In genomic region chr3:46900007-46900292, GRCh38 we compare ENCODE assay signal across 19 cellular contexts. TPM values are rescaled to one million over a fixed set of nuclear protein-coding genes. Genes with fewer than 3 reads are reported as not detected.
DNase-seq lines count a peak whose midpoint lies in the region; ATAC-seq and TF ChIP-seq lines count a peak whose summit lies in the region.
"Had no signal": no experiment of that assay in that cellular context is flagged by ENCODE, and none has a peak within 500 bp of the region (broad histone marks: within the 10 kb centered on the region; RNA-seq: fewer than 3 reads in every experiment).

No MANE protein-coding gene starts in this region.

- ATAC-seq in psoas muscle (no peak), GM21390 (IDR thresholded peaks at IDR 0.05; ENCODE audit: unreplicated experiment) (no peak), GM21529 (IDR thresholded peaks at IDR 0.05; ENCODE audit: unreplicated experiment) (no peak)

- intact Hi-C loops in head of caudate nucleus (cut with DNase I) (no loop called here), psoas muscle (cut with DNase I) (no loop called here)

- H3K4me1 ChIP-seq in psoas muscle, result no peaks in the 10 kb centered on the region

- 52 to 78% (median 66%) methylated on average over 5 of the region's 5 CpGs for WGBS in psoas muscle, 3 donors

- H3K36me3 ChIP-seq in psoas muscle (ENCODE audit: insufficient read depth in 1 of 2, low read depth in 1 of 2), result no peaks in the 10 kb centered on the region
- H3K36me3 ChIP-seq: heart right ventricle, sigmoid colon had no signal

- H3K27ac ChIP-seq in psoas muscle, result no peak overlapping the region
- H3K27ac ChIP-seq: heart right ventricle, KMS-11, sigmoid colon, testis had no signal

- TF ChIP-seq CTCF in psoas muscle (IDR thresholded peaks at IDR 0.05), result no peak

- no peaks in the 10 kb centered on the region for H3K9me3 ChIP-seq in psoas muscle
- H3K9me3 ChIP-seq: heart right ventricle, sigmoid colon, testis had no signal

- H3K4me3 ChIP-seq in psoas muscle, result no peak overlapping the region
- H3K4me3 ChIP-seq: heart right ventricle, lung, sigmoid colon, testis had no signal

- DNase-seq in NCI-H2081 (lab: John Stamatoyannopoulos, UW) (peak; percentile 74 to 79), NCI-H2081 treated with DMSO at 0.1 percent for 48 hours (lab: John Stamatoyannopoulos, UW) (no peak), NCI-H146 treated with DMSO at 0.1 percent for 48 hours (lab: John Stamatoyannopoulos, UW; ENCODE audit: unreplicated experiment) (peak; percentile 55), head of caudate nucleus (peak in 29 of 42 donors; percentile 16 to 74 (median 55)), psoas muscle (peak; percentile 7 to 37), epidermal melanocyte (ENCODE audit: insufficient read length, low spot score) (no peak)
- DNase-seq: activated CD4-positive, alpha-beta T cell treated with anti-CD3 and anti-CD28 coated beads for 48 hours; HCEC 1CT; heart right ventricle; NCI-H510A; sigmoid colon; T-helper 1 cell; testis had no signal

- H3K27me3 ChIP-seq in psoas muscle (ENCODE audit: insufficient read depth in 3 of 3, low read length in 2 of 3), result peaks cover 0 to 2% (median 0%) of the 10 kb centered on the region in 3 donors
- H3K27me3 ChIP-seq: testis had no signal

RNA-seq across cellular contexts. Expression of gene PTH1R, which starts 22.4 kb away (rescaled TPM):
- total RNA-seq in psoas muscle, result 1 to 10 TPM; 1.1 to 5.9 (median 4.1) TPM
- polyA plus RNA-seq in psoas muscle, result 1 to 10 TPM; 4.0 to 5.2 (median 4.2) TPM
- total RNA-seq: activated T-helper 2 cell treated with anti-CD3 and anti-CD28 coated beads, Interferon-gamma antibody, Interleukin-2, Interleukin-4, amounts not matched to agents 10 μg/mL and 5 μg/mL and 100 μg/mL, durations not matched to agents 14 hours and 24 hours and 36 hours had no signal

RNA-seq across cellular contexts. Expression of gene MYL3, which starts 36.7 kb away (rescaled TPM):
- 1,000 to 10,000 TPM in 2 of 4 donors, 100 to 1,000 TPM in 2; 395 to 2,071 (median 1,091) TPM for total RNA-seq in psoas muscle
- polyA plus RNA-seq in psoas muscle, result 1,000 to 10,000 TPM in 2 of 3 donors, 100 to 1,000 TPM in 1; 555 to 3,091 (median 2,834) TPM
- total RNA-seq: A673; activated T-helper 2 cell treated with anti-CD3 and anti-CD28 coated beads, Interferon-gamma antibody, Interleukin-2, Interleukin-4, amounts not matched to agents 10 μg/mL and 5 μg/mL and 100 μg/mL, durations not matched to agents 14 hours and 24 hours and 36 hours had no signal

Comparison
In these comparisons a context has a peak if more than half of its experiments do, and no peak if none do; other contexts are left out.
1. DNase-seq: peak in NCI-H2081 (2 of 2), NCI-H146 treated with DMSO at 0.1 percent for 48 hours (single experiment), head of caudate nucleus (29 of 42) and psoas muscle (2 of 2); none in NCI-H2081 treated with DMSO at 0.1 percent for 48 hours (single experiment) and epidermal melanocyte (single experiment).